Comparison of ENCODE assay signal across 8 cellular contexts in the genomic region with DNA sequence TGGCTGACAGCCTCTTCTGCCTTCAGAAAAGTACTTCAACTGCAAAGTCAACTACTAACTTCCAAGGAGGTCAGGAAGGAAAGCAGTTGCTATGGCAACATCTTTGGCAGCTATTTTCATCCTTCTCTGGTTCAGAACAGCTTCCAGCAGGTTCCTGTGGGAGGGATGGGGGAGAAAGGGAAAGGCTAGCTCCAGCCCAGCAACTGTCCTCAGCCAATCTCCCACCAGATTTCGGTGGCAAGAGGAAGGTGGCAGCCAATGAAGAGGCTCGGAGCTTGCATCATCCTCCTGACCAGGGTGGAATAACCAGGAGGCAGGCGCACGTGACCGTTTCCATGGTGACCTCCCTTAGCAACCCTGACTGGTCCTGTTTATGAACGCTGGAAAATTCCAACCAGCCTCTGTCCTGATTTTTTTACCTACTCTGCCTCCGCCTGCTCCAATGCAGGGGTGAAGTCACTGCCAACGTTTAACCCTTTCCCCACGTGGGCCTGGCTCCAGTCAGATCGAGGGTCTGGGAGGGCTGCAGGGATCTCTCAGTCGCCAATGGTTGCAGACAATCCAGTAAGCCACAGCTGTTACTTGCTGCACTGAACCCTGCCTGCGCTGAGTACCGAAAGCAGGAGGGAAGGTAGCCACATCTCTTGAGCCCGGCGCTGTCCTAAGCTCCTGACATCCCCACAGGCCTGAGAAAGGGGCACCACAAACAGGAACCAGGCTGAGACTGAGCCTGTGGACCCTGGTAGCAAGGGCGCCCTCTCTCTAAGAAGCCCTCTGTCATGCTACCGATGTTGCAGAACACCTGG. TPM values are rescaled to one million over a fixed set of nuclear protein-coding genes. Genes with fewer than 3 reads are reported as not detected.
DNase-seq lines count a peak whose midpoint lies in the region; ATAC-seq and TF ChIP-seq lines count a peak whose summit lies in the region.

No MANE protein-coding gene starts in this region.

- no peaks in the 10 kb centered on the region for H3K9me3 Mint-ChIP-seq in activated naive CD8-positive, alpha-beta T cell treated with anti-CD3 and anti-CD28 coated beads, Interleukin-2, amount 10 ng/mL, durations not matched to agents 7 days and 5 days
- no peaks in the 10 kb centered on the region for H3K9me3 Mint-ChIP-seq in neural crest cell

- no peaks in the 10 kb centered on the region for H3K36me3 Mint-ChIP-seq in activated naive CD8-positive, alpha-beta T cell treated with anti-CD3 and anti-CD28 coated beads, Interleukin-2, amount 10 ng/mL, durations not matched to agents 7 days and 5 days
- no peaks in the 10 kb centered on the region for H3K36me3 Mint-ChIP-seq in neural crest cell (ENCODE audit: low read depth)

- peak; percentile 67 for DNase-seq in activated CD4-positive, alpha-beta T cell treated with anti-CD3 and anti-CD28 coated beads for 48 hours
- no peak for DNase-seq in activated CD4-positive, alpha-beta T cell treated with anti-CD3 and anti-CD28 coated beads for 1 hour
- peak; percentile 98 for DNase-seq in NCI-H524 treated with DMSO at 0.1 percent for 48 hours (lab: John Stamatoyannopoulos, UW)
- no peak for DNase-seq in activated naive CD8-positive, alpha-beta T cell treated with anti-CD3 and anti-CD28 coated beads, Interleukin-2, amount 10 ng/mL, durations not matched to agents 7 days and 5 days
- DNase-seq in glomerular visceral epithelial cell (ENCODE audit: extremely low spot score), result peak; percentile 100
- DNase-seq in neural crest cell (ENCODE audit: low read depth, low spot score), result peak; percentile 90
- no peak for DNase-seq in AML-193 (lab: John Stamatoyannopoulos, UW)

- peaks cover 20% of the 10 kb centered on the region for H3K4me1 Mint-ChIP-seq in activated naive CD8-positive, alpha-beta T cell treated with anti-CD3 and anti-CD28 coated beads, Interleukin-2, amount 10 ng/mL, durations not matched to agents 7 days and 5 days
- peaks cover 78% of the 10 kb centered on the region for H3K4me1 Mint-ChIP-seq in neural crest cell

- peaks cover 6% of the 10 kb centered on the region for H3K27me3 Mint-ChIP-seq in activated naive CD8-positive, alpha-beta T cell treated with anti-CD3 and anti-CD28 coated beads, Interleukin-2, amount 10 ng/mL, durations not matched to agents 7 days and 5 days
- peaks cover 2% of the 10 kb centered on the region for H3K27me3 Mint-ChIP-seq in neural crest cell (ENCODE audit: low read depth)

- no peak for TF ChIP-seq CTCF in neural crest cell (conservative IDR thresholded peaks at IDR 0.05)

- H3K4me3 Mint-ChIP-seq in activated naive CD8-positive, alpha-beta T cell treated with anti-CD3 and anti-CD28 coated beads, Interleukin-2, amount 10 ng/mL, durations not matched to agents 7 days and 5 days, result no peak overlapping the region
- H3K4me3 Mint-ChIP-seq in neural crest cell, result peak overlapping the region; percentile 80

- H3K27ac Mint-ChIP-seq in activated naive CD8-positive, alpha-beta T cell treated with anti-CD3 and anti-CD28 coated beads, Interleukin-2, amount 10 ng/mL, durations not matched to agents 7 days and 5 days, result no peak overlapping the region
- peak overlapping the region; percentile 98 for H3K27ac Mint-ChIP-seq in neural crest cell (ENCODE audit: unreplicated experiment)

- ATAC-seq in HG03432 (IDR thresholded peaks at IDR 0.05; ENCODE audit: unreplicated experiment), result peak; percentile 53
- peak; percentile 18 for ATAC-seq in activated naive CD8-positive, alpha-beta T cell treated with anti-CD3 and anti-CD28 coated beads, Interleukin-2, amount 10 ng/mL, durations not matched to agents 7 days and 5 days (ENCODE audit: low read depth)

- POLR2A ChIA-PET in activated naive CD8-positive, alpha-beta T cell treated with anti-CD3 and anti-CD28 coated beads, Interleukin-2, amount 10 ng/mL, durations not matched to agents 7 days and 5 days (lab: Charles Lee), result interaction anchor here (0.6 to 28.7 kb wide), 6 partner anchors 11 to 299 kb away, joined by 3 to 2884 read pairs (median 64); partner anchors contain the start of genes MALAT1 and NEAT1

RNA-seq across cellular contexts. Expression of gene MALAT1, which starts 11.2 kb away (rescaled TPM):
- over 10,000 TPM; 13,719 to 14,448 TPM for total RNA-seq in activated naive CD8-positive, alpha-beta T cell treated with anti-CD3 and anti-CD28 coated beads, Interleukin-2, amount 10 ng/mL, durations not matched to agents 7 days and 5 days
- total RNA-seq in neural crest cell, result 4,794 and 5,409 TPM in 2 replicates

RNA-seq across cellular contexts. Expression of gene SCYL1, which starts 37.2 kb away (rescaled TPM):
- 10 to 100 TPM; 74.2 to 74.9 TPM for total RNA-seq in activated naive CD8-positive, alpha-beta T cell treated with anti-CD3 and anti-CD28 coated beads, Interleukin-2, amount 10 ng/mL, durations not matched to agents 7 days and 5 days
- 66.0 and 68.8 TPM in 2 replicates for total RNA-seq in neural crest cell

Comparison
In these comparisons a context has a peak if more than half of its experiments do, and no peak if none do; other contexts are left out.
1. DNase-seq: peak in activated CD4-positive, alpha-beta T cell treated with anti-CD3 and anti-CD28 coated beads for 48 hours (single experiment), NCI-H524 treated with DMSO at 0.1 percent for 48 hours (single experiment), glomerular visceral epithelial cell (single experiment) and neural crest cell (single experiment); none in activated CD4-positive, alpha-beta T cell treated with anti-CD3 and anti-CD28 coated beads for 1 hour (single experiment), activated naive CD8-positive, alpha-beta T cell treated with anti-CD3 and anti-CD28 coated beads, Interleukin-2, amount 10 ng/mL, durations not matched to agents 7 days and 5 days (single experiment) and AML-193 (0 of 2).